In genomic region chr3:155334897-155335883, GRCh38 we compare ENCODE assay signal across 11 cellular contexts. TPM values are rescaled to one million over a fixed set of nuclear protein-coding genes. Genes with fewer than 3 reads are reported as not detected.
A peak's percentile ranks its signal among the peaks of the same experiment; 100 is the strongest.
DNase-seq lines count a peak whose midpoint lies in the region; ATAC-seq and TF ChIP-seq lines count a peak whose summit lies in the region.
"Had no signal": no experiment of that assay in that cellular context is flagged by ENCODE, and none has a peak within 500 bp of the region (broad histone marks: within the 10 kb centered on the region; RNA-seq: fewer than 3 reads in every experiment).

No MANE protein-coding gene starts in this region.

- no peaks in the 10 kb centered on the region for H3K36me3 Mint-ChIP-seq in activated naive CD4-positive, alpha-beta T cell treated with anti-CD3 and anti-CD28 coated beads, Interleukin-2, amount 50 U/mL, for 72 hours
- H3K36me3 Mint-ChIP-seq: naive B cell had no signal

- no peaks in the 10 kb centered on the region for H3K79me2 ChIP-seq in parathyroid adenoma

- intact Hi-C loops in dorsolateral prefrontal cortex (cut with DNase I) = no loop called here

- peak overlapping the region; percentile 96 for H3K27ac ChIP-seq in parathyroid adenoma
- peak overlapping the region in 4 of 59 donors; percentile 11 to 34 (median 28) for H3K27ac ChIP-seq in dorsolateral prefrontal cortex
- H3K27ac ChIP-seq: VCaP had no signal

- H3K27me3 ChIP-seq in parathyroid adenoma (ENCODE audit: control insufficient read depth, insufficient read depth, low read length) (no peaks in the 10 kb centered on the region), dorsolateral prefrontal cortex (no peaks in the 10 kb centered on the region)

- peak overlapping the region; percentile 58 for H2AFZ ChIP-seq in parathyroid adenoma

- H3K4me1 ChIP-seq in parathyroid adenoma = peaks cover 75% of the 10 kb centered on the region

- ATAC-seq in activated naive CD4-positive, alpha-beta T cell treated with anti-CD3 and anti-CD28 coated beads, Interleukin-2, amount 50 U/mL, for 72 hours = peak; percentile 45 to 64
- peak; percentile 86 for ATAC-seq in HG02870 (IDR thresholded peaks at IDR 0.05; ENCODE audit: unreplicated experiment)

- H3K4me3 ChIP-seq in parathyroid adenoma (ENCODE audit: low read depth, low read length) (no peak overlapping the region), dorsolateral prefrontal cortex (no peak overlapping the region)

- H3K4me2 ChIP-seq in parathyroid adenoma (ENCODE audit: low read length) = no peak overlapping the region

- no peak overlapping the region for H3K27ac Mint-ChIP-seq in activated naive CD4-positive, alpha-beta T cell treated with anti-CD3 and anti-CD28 coated beads, Interleukin-2, amount 50 U/mL, for 72 hours

- peak overlapping the region; percentile 4 for H3K9ac ChIP-seq in parathyroid adenoma

- TF ChIP-seq CTCF in parathyroid adenoma (IDR thresholded peaks at IDR 0.05) (no peak), dorsolateral prefrontal cortex (IDR thresholded peaks at IDR 0.05 in 54 of 56, conservative IDR thresholded peaks at IDR 0.05 in 2 of 56; ENCODE audit: low read depth in 1 of 56, partially characterized antibody in 56 of 56) (no peak)

- no peak for DNase-seq in activated naive CD4-positive, alpha-beta T cell treated with anti-CD3 and anti-CD28 coated beads, Interleukin-2, amount 50 U/mL, for 72 hours (ENCODE audit: low spot score in 2 of 2)
- no peak for DNase-seq in activated naive CD4-positive, alpha-beta T cell (lab: John Stamatoyannopoulos, UW)
- peak; percentile 52 for DNase-seq in NOMO-1 treated with DMSO at 0.1 percent for 48 hours (lab: John Stamatoyannopoulos, UW; ENCODE audit: unreplicated experiment)
- DNase-seq in dorsolateral prefrontal cortex = no peak
- DNase-seq in middle frontal gyrus (ENCODE audit: extremely low spot score, low spot score) = no peak
- no peak for DNase-seq in activated CD4-positive, alpha-beta T cell treated with anti-CD3 and anti-CD28 coated beads, Interleukin-2, amount 50 U/mL, for 48 hours
- DNase-seq: naive B cell; stimulated activated CD8-positive, alpha-beta memory T cell treated with anti-CD3 and anti-CD28 coated beads, Interleukin-4, amount 100 ng/mL, for 48 hours had no signal

- H3K9me3 Mint-ChIP-seq in activated naive CD4-positive, alpha-beta T cell treated with anti-CD3 and anti-CD28 coated beads, Interleukin-2, amount 50 U/mL, for 72 hours = no peaks in the 10 kb centered on the region
- H3K9me3 Mint-ChIP-seq: naive B cell had no signal

- H3K36me3 ChIP-seq in parathyroid adenoma (ENCODE audit: control insufficient read depth, insufficient read depth, low read length) = no peaks in the 10 kb centered on the region

- no peaks in the 10 kb centered on the region for H3K9me3 ChIP-seq in parathyroid adenoma (ENCODE audit: control insufficient read depth, low read length)

RNA-seq across cellular contexts. Expression of gene STRIT1, which starts 41.7 kb away (rescaled TPM):
- not detected for total RNA-seq in activated naive CD4-positive, alpha-beta T cell treated with anti-CD3 and anti-CD28 coated beads, Interleukin-2, amount 50 U/mL, for 72 hours
- not detected for total RNA-seq in dorsolateral prefrontal cortex
